ENCODE assay signal across 30 cellular contexts in genomic region chr20:49469060-49469459, GRCh38.
"Had no signal": no experiment of that assay in that cellular context is flagged by ENCODE, and none has a peak within 500 bp of the region (broad histone marks: within the 10 kb centered on the region; RNA-seq: fewer than 3 reads in every experiment).

No MANE protein-coding gene starts in this region.

- DNase-seq: activated effector memory CD4-positive, alpha-beta T cell treated with anti-CD3 and anti-CD28 coated beads, Interleukin-2, amount 50 U/mL, for 16 hours; activated effector memory CD4-positive, alpha-beta T cell treated with Interleukin-2 at 50 U/mL for 16 hours; activated gamma-delta T cell; activated gamma-delta T cell treated with Interleukin-2 at 50 U/mL for 16 hours; activated naive CD4-positive, alpha-beta T cell; activated naive CD4-positive, alpha-beta T cell treated with anti-CD3 and anti-CD28 coated beads for 36 hours; activated naive CD4-positive, alpha-beta T cell treated with anti-CD3 and anti-CD28 coated beads, Interleukin-2, amount 10 ng/mL, durations not matched to agents 7 days and 5 days; activated naive CD4-positive, alpha-beta T cell treated with anti-CD3 and anti-CD28 coated beads, Interleukin-2, amount 50 U/mL, for 16 hours; activated naive CD4-positive, alpha-beta T cell treated with Interleukin-2 at 50 U/mL for 16 hours; activated naive CD8-positive, alpha-beta T cell treated with anti-CD3 and anti-CD28 coated beads for 36 hours; activated naive CD8-positive, alpha-beta T cell treated with anti-CD3 and anti-CD28 coated beads, Interleukin-2, amount 10 ng/mL, durations not matched to agents 7 days and 5 days; activated naive CD8-positive, alpha-beta T cell treated with anti-CD3 and anti-CD28 coated beads, Interleukin-2, amount 50 U/mL, for 24 hours; activated T-cell treated with anti-CD3 and anti-CD28 coated beads, Interleukin-2, amount 50 U/mL, for 1 hour; activated T-cell treated with anti-CD3 and anti-CD28 coated beads, Interleukin-2, amount 50 U/mL, for 24 hours; activated T-cell treated with anti-CD3 and anti-CD28 coated beads, Interleukin-2, amount 50 U/mL, for 4 hours; activated T-cell treated with anti-CD3 and anti-CD28 coated beads, Interleukin-2, amount 50 U/mL, for 48 hours; activated T-cell treated with anti-CD3 and anti-CD28 coated beads, Interleukin-2, amount 50 U/mL, for 72 hours; adrenal gland; amniotic stem cell; amygdala; aorta; body of pancreas; brain microvascular endothelial cell; central memory CD4-positive, alpha-beta T cell; cerebellar nuclear complex had no signal

- FAIRE-seq: astrocyte, bronchial epithelial cell had no signal

- H3K27ac ChIP-seq: adrenal gland, ascending aorta, body of pancreas, brain microvascular endothelial cell, breast epithelium, cardiac muscle cell had no signal

- H3K4me3 ChIP-seq: adrenal gland, ascending aorta, body of pancreas, breast epithelium, cardiac muscle cell had no signal

- H3K4me1 ChIP-seq: adrenal gland, ascending aorta, body of pancreas, breast epithelium had no signal

- H3K36me3 ChIP-seq: adrenal gland, ascending aorta, brain microvascular endothelial cell, breast epithelium, cardiac muscle cell had no signal

- H3K9me3 ChIP-seq: adrenal gland, ascending aorta, body of pancreas, breast epithelium had no signal
